In genomic region chr15:79172032-79172481, GRCh38 we compare ENCODE assay signal across 19 cellular contexts.
DNase-seq lines count a peak whose midpoint lies in the region; FAIRE-seq and TF ChIP-seq lines count a peak whose summit lies in the region.
"Had no signal": no experiment of that assay in that cellular context is flagged by ENCODE, and none has a peak within 500 bp of the region (broad histone marks: within the 10 kb centered on the region; RNA-seq: fewer than 3 reads in every experiment).

No MANE protein-coding gene starts in this region.

- no peak for TF ChIP-seq EP300 in H1 (IDR thresholded peaks at IDR 0.05; ENCODE audit: borderline replicate concordance in 1 of 2, low read depth in 2 of 2, low read length in 2 of 2)

- H3K18ac ChIP-seq in H1 (ENCODE audit: extremely low read depth, low read length) = no peak overlapping the region

- no peaks in the 10 kb centered on the region for H3K36me3 Mint-ChIP-seq in osteocyte (ENCODE audit: unreplicated experiment)
- H3K36me3 Mint-ChIP-seq: stimulated activated memory B cell treated with anti-CD40 and anti-IgM and Interleukin-4, amounts not matched to agents 10 μg/mL and 1 μg/mL and 100 μg/mL, for 72 hours had no signal

- H2BK15ac ChIP-seq in H1 (ENCODE audit: low read length) = no peak overlapping the region; the same call in 1 of the 2 replicates

- H4K91ac ChIP-seq in H1 (replicated peaks; ENCODE audit: insufficient read length, low read length) = peak overlapping the region; percentile 34

- H3K9me3 Mint-ChIP-seq in osteocyte (ENCODE audit: unreplicated experiment) = no peaks in the 10 kb centered on the region
- H3K9me3 Mint-ChIP-seq: stimulated activated memory B cell treated with anti-CD40 and anti-IgM and Interleukin-4, amounts not matched to agents 10 μg/mL and 1 μg/mL and 100 μg/mL, for 72 hours had no signal

- H3K14ac ChIP-seq in H1 (ENCODE audit: insufficient read length) = no peak overlapping the region

- no peaks in the 10 kb centered on the region for H3K23me2 ChIP-seq in H1 (ENCODE audit: low read depth, low read length)

- POLR2A ChIA-PET in H1 (lab: Charles Lee; ENCODE audit: partially characterized antibody) = no interaction called here

- H3K23ac ChIP-seq in H1 (ENCODE audit: insufficient read length) = no peak overlapping the region

- no peaks in the 10 kb centered on the region for H3K9me3 ChIP-seq in H1 (ENCODE audit: insufficient read depth in 2 of 2, low read depth in 1 of 2, low read length in 1 of 2)

- 0 out of 2 replicates have a peak overlapping the region, but pooled peaks have one; percentile 24 for H2AFZ ChIP-seq in H1 (ENCODE audit: low read length)

- H4K5ac ChIP-seq in H1 (ENCODE audit: insufficient read length, low read depth, low read length) = peak overlapping the region; percentile 25

- FAIRE-seq in H1 (lab: Jason Lieb, UNC) = peak; percentile 36
- FAIRE-seq: keratinocyte had no signal

- no peak for TF ChIP-seq POLR2A in H1 (IDR thresholded peaks at IDR 0.05; ENCODE audit: control extremely low read depth in 1 of 2, low read depth in 2 of 2, low read length in 2 of 2)

- H2BK12ac ChIP-seq in H1 (ENCODE audit: low read depth, low read length) = peak overlapping the region; percentile 62; the same call in 1 of the 2 replicates

- no peaks in the 10 kb centered on the region; a peak in 1 of 7 replicates for H3K27me3 ChIP-seq in H1 (replicated peaks in 1 of 4; ENCODE audit: control insufficient read depth in 3 of 4, extremely low read depth in 1 of 4, insufficient read depth in 3 of 4, low read length in 3 of 4)

- H2BK20ac ChIP-seq in H1 (ENCODE audit: low read length) = 0 out of 2 replicates have a peak overlapping the region, but pooled peaks have one; percentile 68

- H3K27me3 Mint-ChIP-seq in osteocyte (ENCODE audit: unreplicated experiment) = no peaks in the 10 kb centered on the region

- no peak overlapping the region for H3K4me3 Mint-ChIP-seq in osteocyte (ENCODE audit: unreplicated experiment)
- H3K4me3 Mint-ChIP-seq: activated CD8-positive, alpha-beta T cell treated with anti-CD3 and anti-CD28 coated beads, Interleukin-2, amount 10 ng/mL, durations not matched to agents 7 days and 5 days; stimulated activated memory B cell treated with anti-CD40 and anti-IgM and Interleukin-4, amounts not matched to agents 10 μg/mL and 1 μg/mL and 100 μg/mL, for 72 hours had no signal

- peaks cover 2 to 14% (median 6%) of the 10 kb centered on the region in 4 experiments; a peak in 5 of 7 replicates for H3K4me1 ChIP-seq in H1 (replicated peaks in 1 of 4; ENCODE audit: control insufficient read depth in 3 of 4, insufficient read depth in 4 of 4, low read length in 3 of 4)

- 72% methylated on average over 7 of the region's 7 CpGs; no CpG with 5 or more reads in 1 of the 2 experiments for WGBS in H1 (ENCODE audit: extremely low coverage in 1 of 2, insufficient coverage in 1 of 2, insufficient read length in 1 of 2, insufficient replicate concordance in 2 of 2, low coverage in 1 of 2, low lambda C conversion rate in 2 of 2, missing lambda C conversion rate in 1 of 2), 2 experiments

- CTCF ChIA-PET in H1 (lab: Charles Lee; ENCODE audit: partially characterized antibody) = interaction anchor here (1.0 to 15.4 kb wide), 5 partner anchors 9 to 143 kb away, joined by 3 to 352 read pairs (median 27); no protein-coding TSS in a partner anchor

- H2AK5ac ChIP-seq in H1 (ENCODE audit: low read depth, low read length) = no peak overlapping the region

- DNase-seq in Jurkat, Clone E6-1 (ENCODE audit: low read depth, low spot score) = peak; percentile 32
- DNase-seq in H1 (ENCODE audit: low read depth in 1 of 2, low spot score in 2 of 2) (peak in 1 of 2 experiments; percentile 53), osteocyte (ENCODE audit: extremely low spot score, unreplicated experiment) (peak; percentile 54), RKO (ENCODE audit: low spot score) (no peak), hippocampal formation (lab: John Stamatoyannopoulos, UW) (no peak)
- DNase-seq in activated T-cell treated with anti-CD3 and anti-CD28 coated beads, Interleukin-2, amount 50 U/mL, for 1 hour = no peak
- no peak for DNase-seq in activated CD4-positive, alpha-beta T cell treated with anti-CD3 and anti-CD28 coated beads, Interleukin-2, amount 50 U/mL, for 48 hours
- DNase-seq: activated CD8-positive, alpha-beta T cell treated with anti-CD3 and anti-CD28 coated beads, Interleukin-2, amount 10 ng/mL, durations not matched to agents 7 days and 5 days; activated naive CD4-positive, alpha-beta T cell; C1 segment of cervical spinal cord; effector CD8-positive, alpha-beta T cell; foreskin fibroblast; KG1; NCI-H1417 treated with DMSO at 0.1 percent for 48 hours; NCI-H510A treated with DMSO at 0.1 percent for 48 hours; stimulated activated CD4-positive, alpha-beta T cell treated with anti-CD3 and anti-CD28 coated beads, Interleukin-4, amount 100 ng/mL, for 4 hours had no signal

- no peak overlapping the region for H3K4me3 ChIP-seq in Jurkat, Clone E6-1 (ENCODE audit: low read length)
- no peak overlapping the region for H3K4me3 ChIP-seq in H1 (ENCODE audit: extremely low read depth in 1 of 4, insufficient read depth in 2 of 4, low read depth in 3 of 4, low read length in 4 of 4)

- peaks cover 33% of the 10 kb centered on the region for H3K4me1 Mint-ChIP-seq in osteocyte (ENCODE audit: unreplicated experiment)
- H3K4me1 Mint-ChIP-seq: stimulated activated memory B cell treated with anti-CD40 and anti-IgM and Interleukin-4, amounts not matched to agents 10 μg/mL and 1 μg/mL and 100 μg/mL, for 72 hours had no signal

- no peak overlapping the region for H3K4me2 ChIP-seq in H1 (ENCODE audit: insufficient read depth in 1 of 2, low read depth in 2 of 2, low read length in 2 of 2)

- no peaks in the 10 kb centered on the region for H3K36me3 ChIP-seq in H1 (ENCODE audit: control insufficient read depth in 2 of 4, insufficient read depth in 4 of 4, low read length in 3 of 4)

- no peak overlapping the region for H3K9ac ChIP-seq in H1 (replicated peaks in 1 of 4; ENCODE audit: extremely low read depth in 1 of 4, low read depth in 3 of 4, low read length in 3 of 4)

- no peak overlapping the region for H3K56ac ChIP-seq in H1 (replicated peaks; ENCODE audit: insufficient read length, low read depth, low read length)

- H3K4ac ChIP-seq in H1 (replicated peaks; ENCODE audit: insufficient read length, low read depth, low read length) = no peak overlapping the region

- H2BK5ac ChIP-seq in H1 (ENCODE audit: low read depth, low read length) = peak overlapping the region; percentile 48; the same call in 1 of the 2 replicates

- H2BK120ac ChIP-seq in H1 (replicated peaks; ENCODE audit: low read depth, low read length) = no peak overlapping the region

- H3K27ac Mint-ChIP-seq in osteocyte (ENCODE audit: unreplicated experiment) = no peak overlapping the region
- H3K27ac Mint-ChIP-seq: activated CD8-positive, alpha-beta T cell treated with anti-CD3 and anti-CD28 coated beads, Interleukin-2, amount 10 ng/mL, durations not matched to agents 7 days and 5 days; stimulated activated memory B cell treated with anti-CD40 and anti-IgM and Interleukin-4, amounts not matched to agents 10 μg/mL and 1 μg/mL and 100 μg/mL, for 72 hours had no signal

- no peak overlapping the region for H3K27ac ChIP-seq in H1 (ENCODE audit: low read depth, low read length)

- peak; percentile 6 to 44; a peak in 3 of 4 replicates for TF ChIP-seq RAD21 in H1 (IDR thresholded peaks at IDR 0.05 in 1 of 2, conservative IDR thresholded peaks at IDR 0.05 in 1 of 2; ENCODE audit: low read depth in 2 of 2, low read length in 2 of 2)

- H4K8ac ChIP-seq in H1 (ENCODE audit: extremely low read depth, insufficient read depth, low read length) = no peak overlapping the region

- TF ChIP-seq CTCF in GM12873 (IDR thresholded peaks at IDR 0.05; ENCODE audit: insufficient read depth, low read depth, low read length, missing control alignments) = peak; percentile 27
- TF ChIP-seq CTCF in H1 (IDR thresholded peaks at IDR 0.05; ENCODE audit: control extremely low read depth in 1 of 3, insufficient read depth in 1 of 3, low read depth in 1 of 3, low read length in 3 of 3) = peak; percentile 53 to 57 (median 57)
- no peak for TF ChIP-seq CTCF in osteocyte (IDR thresholded peaks at IDR 0.05)

- no peaks in the 10 kb centered on the region for H4K20me1 ChIP-seq in H1 (replicated peaks in 1 of 2; ENCODE audit: control insufficient read depth in 1 of 2, insufficient read depth in 2 of 2, low read length in 2 of 2)

- H3K79me1 ChIP-seq in H1 (ENCODE audit: low read depth, low read length) = no peaks in the 10 kb centered on the region

- no peaks in the 10 kb centered on the region for H3K79me2 ChIP-seq in H1 (ENCODE audit: control insufficient read depth in 1 of 2, insufficient read depth in 2 of 2, low read length in 2 of 2)

TF ChIP-seq in H1, 55 proteins besides CTCF, POLR2A, EP300 and RAD21:
- TF ChIP-seq KDM5A (IDR thresholded peaks at IDR 0.05; ENCODE audit: low read length) = no peak
- TF ChIP-seq USF2 (IDR thresholded peaks at IDR 0.05; ENCODE audit: low read length) = peak; percentile 71; the same call in 1 of the 2 replicates
- TF ChIP-seq MAX (IDR thresholded peaks at IDR 0.05) = peak; percentile 79
- peak; percentile 33; the same call in 1 of the 2 replicates for TF ChIP-seq TEAD4 (IDR thresholded peaks at IDR 0.05; ENCODE audit: low read depth, low read length)
- 0 out of 2 replicates have a peak, but pooled peaks have one; percentile 23 for TF ChIP-seq ATF3 (IDR thresholded peaks at IDR 0.05; ENCODE audit: insufficient read depth, low read depth, low read length)

Comparison
In these comparisons a context has a peak if more than half of its experiments do, and no peak if none do; other contexts are left out.
1. DNase-seq: peak in Jurkat, Clone E6-1 (single experiment) and osteocyte (single experiment); none in activated T-cell treated with anti-CD3 and anti-CD28 coated beads, Interleukin-2, amount 50 U/mL, for 1 hour (single experiment), activated CD4-positive, alpha-beta T cell treated with anti-CD3 and anti-CD28 coated beads, Interleukin-2, amount 50 U/mL, for 48 hours (0 of 2), RKO (single experiment) and hippocampal formation (0 of 2).